In the genomic region with DNA sequence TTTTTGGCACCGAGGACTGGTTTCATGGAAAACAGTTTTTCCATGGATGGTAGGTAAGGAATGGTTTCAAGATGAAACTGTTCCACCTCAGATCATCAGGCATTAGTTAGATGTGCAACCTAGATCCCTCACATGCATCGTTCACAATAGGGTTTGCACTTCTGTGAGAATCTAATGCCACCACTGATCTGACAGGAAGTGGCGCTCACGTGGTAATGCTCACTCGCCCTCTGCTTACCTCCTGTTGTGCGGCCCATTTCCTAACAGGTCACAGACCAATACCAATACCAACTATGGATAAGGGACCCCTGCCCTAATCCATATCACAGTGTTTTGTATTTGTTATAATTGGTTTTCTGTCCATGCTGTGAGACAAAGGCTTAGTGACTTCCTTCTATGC, we compare ENCODE assay signal across 14 cellular contexts. TPM values are rescaled to one million over a fixed set of nuclear protein-coding genes. Genes with fewer than 3 reads are reported as not detected.
DNase-seq lines count a peak whose midpoint lies in the region; ATAC-seq, FAIRE-seq and TF ChIP-seq lines count a peak whose summit lies in the region.
"Had no signal": no experiment of that assay in that cellular context is flagged by ENCODE, and none has a peak within 500 bp of the region (broad histone marks: within the 10 kb centered on the region; RNA-seq: fewer than 3 reads in every experiment).

No MANE protein-coding gene starts in this region.

- H3K9me3 ChIP-seq in kidney (ENCODE audit: control insufficient read depth in 1 of 2, low read length in 2 of 2): no peaks in the 10 kb centered on the region
- H3K9me3 ChIP-seq: right lobe of liver had no signal

- FAIRE-seq in GM18507 (lab: Jason Lieb, UNC): peak; percentile 48
- FAIRE-seq in kidney (lab: Jason Lieb, UNC): no peak

- peak overlapping the region; percentile 75 to 84 for H3K27ac Mint-ChIP-seq in T-cell
- H3K27ac Mint-ChIP-seq: GM23338 had no signal

- H3K36me3 Mint-ChIP-seq in T-cell: peaks cover 11% of the 10 kb centered on the region

- POLR2A ChIA-PET in T-cell (lab: Charles Lee): interaction anchor here (0.5 to 0.6 kb wide), 2 partner anchors 49 to 50 kb away, joined by 3 to 8 read pairs; no protein-coding TSS in a partner anchor

- H3K4me3 Mint-ChIP-seq in T-cell: peak overlapping the region in 2 of 3 donors; percentile 7 to 26
- H3K4me3 Mint-ChIP-seq: GM23338 had no signal

- H3K27me3 Mint-ChIP-seq in T-cell: no peaks in the 10 kb centered on the region

- peaks cover 41 to 54% (median 49%) of the 10 kb centered on the region in 3 donors for H3K4me1 Mint-ChIP-seq in T-cell

- peaks cover 0 to 5% (median 4%) of the 10 kb centered on the region in 3 donors for H3K9me3 Mint-ChIP-seq in T-cell
- H3K9me3 Mint-ChIP-seq: GM23338 had no signal

- H3K4me1 ChIP-seq in kidney (ENCODE audit: control insufficient read depth in 1 of 2, insufficient read depth in 1 of 2, low read depth in 1 of 2, low read length in 2 of 2): peaks cover 0 to 3% of the 10 kb centered on the region in 2 donors

- no peak overlapping the region for H3K9ac ChIP-seq in kidney (ENCODE audit: low read length in 2 of 2)

- peak; percentile 81 to 96 (median 90) for ATAC-seq in T-cell (replicated peaks in 1 of 4)
- ATAC-seq in left cardiac atrium: no peak
- ATAC-seq: esophagus mucosa, GM23338 had no signal

- H3K27ac ChIP-seq in kidney (ENCODE audit: low read depth in 2 of 2, low read length in 2 of 2): no peak overlapping the region
- H3K27ac ChIP-seq: C4-2B, right lobe of liver had no signal

- TF ChIP-seq CTCF in kidney (IDR thresholded peaks at IDR 0.05; ENCODE audit: borderline replicate concordance, extremely low read depth, insufficient read depth): no peak

- CTCF ChIA-PET in T-cell (lab: Charles Lee): interaction anchor here in 1 of 2 donors (0.6 kb wide), 2 partner anchors 105 to 186 kb away, joined by 3 to 4 read pairs; no protein-coding TSS in a partner anchor

- intact Hi-C loops in kidney (cut with DNase I) (no loop called here), left cardiac atrium (cut with DNase I) (no loop called here)

- no peak overlapping the region for H3K4me3 ChIP-seq in kidney (ENCODE audit: low read length in 2 of 2)
- H3K4me3 ChIP-seq: GM23338, right lobe of liver had no signal

- no peaks in the 10 kb centered on the region for H3K36me3 ChIP-seq in kidney (ENCODE audit: control insufficient read depth in 1 of 2, insufficient read depth in 2 of 2, low read length in 2 of 2)
- H3K36me3 ChIP-seq: right lobe of liver had no signal

- DNase-seq in GM18507 (ENCODE audit: extremely low spot score, insufficient read length, low read depth) (no peak), T-cell (peak in 33 of 34 experiments; percentile 9 to 58 (median 32)), OCI-M2 (lab: John Stamatoyannopoulos, UW; ENCODE audit: unreplicated experiment) (no peak), kidney (no peak), left cardiac atrium (no peak), NCI-H1048 (lab: John Stamatoyannopoulos, UW) (no peak)
- DNase-seq in activated gamma-delta T cell treated with anti-CD3 and anti-CD28 coated beads, Interleukin-2, amount 50 U/mL, for 16 hours (ENCODE audit: low read depth): peak; percentile 8
- DNase-seq in stimulated activated CD4-positive, alpha-beta T cell treated with anti-CD3 and anti-CD28 coated beads, Interleukin-2, amount 100 ng/mL, for 24 hours: peak; percentile 26 to 28
- DNase-seq: NCI-H1417, NCI-H748 treated with DMSO at 0.1 percent for 48 hours, right lobe of liver had no signal

RNA-seq across cellular contexts. Expression of a gene that starts 58.9 kb away (rescaled TPM):
- total RNA-seq in T-cell (10 to 100 TPM; 57.4 to 78.8 (median 72.3) TPM), kidney (86.1 TPM), left cardiac atrium (100 to 1,000 TPM; 213 to 259 TPM)
- polyA plus RNA-seq in kidney (ENCODE audit: insufficient read depth, low read depth, low replicate concordance): 22.0 TPM

Comparison
In these comparisons a context has a peak if more than half of its experiments do, and no peak if none do; other contexts are left out.
1. DNase-seq: peak in T-cell (33 of 34), activated gamma-delta T cell treated with anti-CD3 and anti-CD28 coated beads, Interleukin-2, amount 50 U/mL, for 16 hours (single experiment) and stimulated activated CD4-positive, alpha-beta T cell treated with anti-CD3 and anti-CD28 coated beads, Interleukin-2, amount 100 ng/mL, for 24 hours (2 of 2); none in GM18507 (single experiment), OCI-M2 (single experiment), kidney (single experiment), left cardiac atrium (single experiment) and NCI-H1048 (single experiment).
2. ATAC-seq: peak in T-cell (4 of 4); none in left cardiac atrium (0 of 2).